ENCODE assay signal across 8 cellular contexts in genomic region chr4:4395849-4396627, GRCh38. TPM values are rescaled to one million over a fixed set of nuclear protein-coding genes. Genes with fewer than 3 reads are reported as not detected.
DNase-seq lines count a peak whose midpoint lies in the region; TF ChIP-seq lines count a peak whose summit lies in the region.

No MANE protein-coding gene starts in this region.

- H3K9me3 ChIP-seq in GM23248 (ENCODE audit: low read depth) (no peaks in the 10 kb centered on the region), OCI-LY7 (ENCODE audit: low read length) (no peaks in the 10 kb centered on the region)

- TF ChIP-seq CTCF in OCI-LY7 (conservative IDR thresholded peaks at IDR 0.05; ENCODE audit: low read length) = no peak; the same call in 1 of the 2 replicates

- no peaks in the 10 kb centered on the region for H3K79me2 ChIP-seq in GM23248 (ENCODE audit: insufficient read depth)
- no peaks in the 10 kb centered on the region for H3K79me2 ChIP-seq in OCI-LY7 (ENCODE audit: insufficient read depth, low read depth, low read length)

- no peaks in the 10 kb centered on the region for H3K9me2 ChIP-seq in GM23248 (ENCODE audit: insufficient read depth)
- H3K9me2 ChIP-seq in OCI-LY7 (ENCODE audit: insufficient read depth, low read length) = no peaks in the 10 kb centered on the region

- in situ Hi-C loops in GM23248 (cut with MboI) (no loop called here), ACHN (cut with HindIII; ENCODE audit: low pct_ligation_motif_present, low pct_unique_long_range_greater_than_20kb, low sequenced_read_pairs) (no loop called here)

- H3K4me2 ChIP-seq in GM23248 (ENCODE audit: unreplicated experiment) (no peak overlapping the region), OCI-LY7 (ENCODE audit: low read length) (peak overlapping the region; percentile 46)

- POLR2A ChIA-PET in OCI-LY7 (lab: Charles Lee) = interaction anchor here (0.8 to 1.5 kb wide), 2 partner anchors 8 to 13 kb away, joined by 3 read pairs; no protein-coding TSS in a partner anchor

- 23 to 27% methylated on average over 26 of the region's 26 CpGs for WGBS in GM23248 (ENCODE audit: low coverage in 1 of 2, low lambda C conversion rate in 2 of 2, missing lambda C conversion rate in 2 of 2), 2 experiments

- intact Hi-C loops in OCI-LY7 (cut with micrococcal nuclease; ENCODE audit: unreplicated experiment) = no loop called here

- DNase-seq in DMS79 (lab: John Stamatoyannopoulos, UW) (peak; percentile 43), GM23248 (peak; percentile 48), OCI-LY7 (ENCODE audit: low spot score) (peak; percentile 54), lung microvascular endothelial cell (ENCODE audit: low read depth in 2 of 2) (peak; percentile 13 to 48), NCI-H446 treated with DMSO at 0.1 percent for 48 hours (lab: John Stamatoyannopoulos, UW) (no peak), NCI-H146 (lab: John Stamatoyannopoulos, UW) (no peak), ACHN (no peak), NCI-H226 (no peak)

- H3F3A ChIP-seq in GM23248 (ENCODE audit: insufficient read depth) = no peaks in the 10 kb centered on the region

- H3K36me3 ChIP-seq in GM23248 (ENCODE audit: low read depth) = no peaks in the 10 kb centered on the region
- peaks cover 49% of the 10 kb centered on the region for H3K36me3 ChIP-seq in OCI-LY7 (ENCODE audit: insufficient read depth, low read length)

- CTCF ChIA-PET in OCI-LY7 (lab: Charles Lee; ENCODE audit: unreplicated experiment) = interaction anchor here (0.6 to 0.7 kb wide), 2 partner anchors 53 to 535 kb away, joined by 3 to 4 read pairs; no protein-coding TSS in a partner anchor

- no peak overlapping the region for H3K27ac ChIP-seq in GM23248
- H3K27ac ChIP-seq in OCI-LY7 (ENCODE audit: low read depth, low read length, poor library complexity, severe bottlenecking) = no peak overlapping the region

- no peak overlapping the region for H3K4me3 ChIP-seq in GM23248
- H3K4me3 ChIP-seq in OCI-LY7 (ENCODE audit: low read depth, low read length, poor library complexity, severe bottlenecking) = no peak overlapping the region

- H3K4me1 ChIP-seq in GM23248 (ENCODE audit: insufficient read depth) (no peaks in the 10 kb centered on the region), OCI-LY7 (ENCODE audit: insufficient read depth, low read length, poor library complexity, severe bottlenecking) (peaks cover 17% of the 10 kb centered on the region)

- no peak overlapping the region for H3K9ac ChIP-seq in GM23248

- no TSS peak for BruUV-seq in OCI-LY7 (replicated peaks; lab: Mats Ljungman, UMichigan)

- peaks cover 58% of the 10 kb centered on the region for H3K27me3 ChIP-seq in GM23248 (replicated peaks; ENCODE audit: insufficient read depth)

- H2AFZ ChIP-seq in GM23248 (no peak overlapping the region), OCI-LY7 (ENCODE audit: low read length) (peak overlapping the region; percentile 72; the same call in 1 of the 2 replicates)

- no peaks in the 10 kb centered on the region for H4K20me1 ChIP-seq in GM23248 (ENCODE audit: insufficient read depth)
- H4K20me1 ChIP-seq in OCI-LY7 (ENCODE audit: insufficient read depth, low read length) = no peaks in the 10 kb centered on the region

RNA-seq across cellular contexts. Expression of gene NSG1, which starts 9.1 kb away (rescaled TPM):
- total RNA-seq in GM23248 (2014; rRNA removed; shearing (Covaris generic)) = 0.86 TPM in 1 of 2 replicates, not detected in the other
- polyA plus RNA-seq in GM23248 (2016; fragmentation: Nextera tagmentation; extraction: Ambion mirVana) = 0.16 and 0.31 TPM in 2 replicates
- total RNA-seq in OCI-LY7 (2014; rRNA removed; shearing (Covaris generic)) = 28.8 and 38.8 TPM in 2 replicates
- total RNA-seq in OCI-LY7 (2022) (35.5 and 36.6 TPM in 2 replicates), lung microvascular endothelial cell (0.87 TPM in 1 of 2 replicates, not detected in the other)

Comparison
In these comparisons a context has a peak if more than half of its experiments do, and no peak if none do; other contexts are left out.
1. DNase-seq: peak in DMS79 (single experiment), GM23248 (single experiment), OCI-LY7 (single experiment) and lung microvascular endothelial cell (2 of 2); none in NCI-H446 treated with DMSO at 0.1 percent for 48 hours (single experiment), NCI-H146 (single experiment), ACHN (single experiment) and NCI-H226 (single experiment).
2. RNA of gene NSG1, which starts 9.1 kb away (total RNA-seq): 28.8 to 38.8 TPM in OCI-LY7; 0.86 TPM in GM23248 and 0.87 TPM in lung microvascular endothelial cell; every median in the first group is over 10 times any median in the second.